In genomic region chr5:149442563-149443182, GRCh38 we compare ENCODE assay signal across 1 cellular context.
TF ChIP-seq lines count a peak whose summit lies in the region.

No MANE protein-coding gene starts in this region.

TF ChIP-seq in K562, 482 proteins besides CTCF, POLR2A, EP300 and RAD21 (continued from another document):
- TF ChIP-seq, protein P1, sequence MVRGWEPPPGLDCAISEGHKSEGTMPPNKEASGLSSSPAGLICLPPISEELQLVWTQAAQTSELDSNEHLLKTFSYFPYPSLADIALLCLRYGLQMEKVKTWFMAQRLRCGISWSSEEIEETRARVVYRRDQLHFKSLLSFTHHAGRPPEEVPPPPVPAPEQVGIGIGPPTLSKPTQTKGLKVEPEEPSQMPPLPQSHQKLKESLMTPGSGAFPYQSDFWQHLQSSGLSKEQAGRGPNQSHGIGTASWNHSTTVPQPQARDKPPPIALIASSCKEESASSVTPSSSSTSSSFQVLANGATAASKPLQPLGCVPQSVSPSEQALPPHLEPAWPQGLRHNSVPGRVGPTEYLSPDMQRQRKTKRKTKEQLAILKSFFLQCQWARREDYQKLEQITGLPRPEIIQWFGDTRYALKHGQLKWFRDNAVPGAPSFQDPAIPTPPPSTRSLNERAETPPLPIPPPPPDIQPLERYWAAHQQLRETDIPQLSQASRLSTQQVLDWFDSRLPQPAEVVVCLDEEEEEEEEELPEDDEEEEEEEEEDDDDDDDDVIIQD (CRISPR knock-in tag; IDR thresholded peaks at IDR 0.05), result no peak
- TF ChIP-seq SRSF1 (IDR thresholded peaks at IDR 0.05; ENCODE audit: low read depth, low read length), result no peak
- no peak for TF ChIP-seq MAFG (tag; conservative IDR thresholded peaks at IDR 0.05)
- TF ChIP-seq, protein P2, sequence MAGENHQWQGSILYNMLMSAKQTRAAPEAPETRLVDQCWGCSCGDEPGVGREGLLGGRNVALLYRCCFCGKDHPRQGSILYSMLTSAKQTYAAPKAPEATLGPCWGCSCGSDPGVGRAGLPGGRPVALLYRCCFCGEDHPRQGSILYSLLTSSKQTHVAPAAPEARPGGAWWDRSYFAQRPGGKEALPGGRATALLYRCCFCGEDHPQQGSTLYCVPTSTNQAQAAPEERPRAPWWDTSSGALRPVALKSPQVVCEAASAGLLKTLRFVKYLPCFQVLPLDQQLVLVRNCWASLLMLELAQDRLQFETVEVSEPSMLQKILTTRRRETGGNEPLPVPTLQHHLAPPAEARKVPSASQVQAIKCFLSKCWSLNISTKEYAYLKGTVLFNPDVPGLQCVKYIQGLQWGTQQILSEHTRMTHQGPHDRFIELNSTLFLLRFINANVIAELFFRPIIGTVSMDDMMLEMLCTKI (IDR thresholded peaks at IDR 0.05; ENCODE audit: partially characterized antibody), result no peak
- TF ChIP-seq ETS1 (conservative IDR thresholded peaks at IDR 0.05; ENCODE audit: control insufficient read depth, low read depth, low read length), result no peak
- TF ChIP-seq GTF2B (IDR thresholded peaks at IDR 0.05; ENCODE audit: extremely low read depth, insufficient read length), result no peak
- no peak for TF ChIP-seq ILK (tag; IDR thresholded peaks at IDR 0.05; ENCODE audit: borderline replicate concordance, low read depth)
- TF ChIP-seq ZNF134 (CRISPR knock-in tag; conservative IDR thresholded peaks at IDR 0.05), result no peak
- no peak for TF ChIP-seq CEBPB (tag; IDR thresholded peaks at IDR 0.05)
- TF ChIP-seq BCOR (IDR thresholded peaks at IDR 0.05), result no peak
- TF ChIP-seq CCAR2 (IDR thresholded peaks at IDR 0.05; ENCODE audit: low read depth, low read length), result no peak
- no peak for TF ChIP-seq KAT2B (IDR thresholded peaks at IDR 0.05; ENCODE audit: low read depth, low read length)
- TF ChIP-seq KLF6 (CRISPR knock-in tag; IDR thresholded peaks at IDR 0.05; ENCODE audit: borderline replicate concordance), result no peak
- no peak for TF ChIP-seq EP400 (IDR thresholded peaks at IDR 0.05)
- no peak for TF ChIP-seq KLF10 (CRISPR knock-in tag; IDR thresholded peaks at IDR 0.05)
- TF ChIP-seq MYBL2 (IDR thresholded peaks at IDR 0.05; ENCODE audit: low read depth), result no peak
- no peak for TF ChIP-seq MYBL2 (CRISPR knock-in tag; IDR thresholded peaks at IDR 0.05; ENCODE audit: borderline replicate concordance)
- no peak for TF ChIP-seq ZNF655 (CRISPR knock-in tag; IDR thresholded peaks at IDR 0.05)
- peak; percentile 49 for TF ChIP-seq CREM (IDR thresholded peaks at IDR 0.05; ENCODE audit: low read depth)
- no peak for TF ChIP-seq L3MBTL2 (IDR thresholded peaks at IDR 0.05)
- TF ChIP-seq, protein P3, sequence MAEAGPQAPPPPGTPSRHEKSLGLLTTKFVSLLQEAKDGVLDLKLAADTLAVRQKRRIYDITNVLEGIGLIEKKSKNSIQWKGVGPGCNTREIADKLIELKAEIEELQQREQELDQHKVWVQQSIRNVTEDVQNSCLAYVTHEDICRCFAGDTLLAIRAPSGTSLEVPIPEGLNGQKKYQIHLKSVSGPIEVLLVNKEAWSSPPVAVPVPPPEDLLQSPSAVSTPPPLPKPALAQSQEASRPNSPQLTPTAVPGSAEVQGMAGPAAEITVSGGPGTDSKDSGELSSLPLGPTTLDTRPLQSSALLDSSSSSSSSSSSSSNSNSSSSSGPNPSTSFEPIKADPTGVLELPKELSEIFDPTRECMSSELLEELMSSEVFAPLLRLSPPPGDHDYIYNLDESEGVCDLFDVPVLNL (CRISPR knock-in tag; IDR thresholded peaks at IDR 0.05; ENCODE audit: low read depth), result 0 out of 2 replicates have a peak, but pooled peaks have one; percentile 16
- TF ChIP-seq ZBTB26 (CRISPR knock-in tag; IDR thresholded peaks at IDR 0.05), result no peak
- peak in 1 of 2 experiments; percentile 44; a peak in 1 of 4 replicates for TF ChIP-seq MAZ (CRISPR knock-in tag; conservative IDR thresholded peaks at IDR 0.05 in 1 of 2, IDR thresholded peaks at IDR 0.05 in 1 of 2)
- TF ChIP-seq ATF7 (IDR thresholded peaks at IDR 0.05), result peak; percentile 8; the same call in 1 of the 2 replicates
- no peak for TF ChIP-seq RBM25 (IDR thresholded peaks at IDR 0.05; ENCODE audit: low read depth, low read length, severe bottlenecking)
- TF ChIP-seq ZNF282 (CRISPR knock-in tag; IDR thresholded peaks at IDR 0.05), result no peak
- no peak for TF ChIP-seq FIP1L1 (IDR thresholded peaks at IDR 0.05; ENCODE audit: low read depth, low read length, poor library complexity, severe bottlenecking)
- TF ChIP-seq NFXL1 (CRISPR knock-in tag; IDR thresholded peaks at IDR 0.05), result no peak
- TF ChIP-seq COPS2 (conservative IDR thresholded peaks at IDR 0.05), result no peak
- no peak for TF ChIP-seq BMI1 (IDR thresholded peaks at IDR 0.05; ENCODE audit: low read length)
- no peak for TF ChIP-seq ARID1B (IDR thresholded peaks at IDR 0.05)
- TF ChIP-seq, protein P4, sequence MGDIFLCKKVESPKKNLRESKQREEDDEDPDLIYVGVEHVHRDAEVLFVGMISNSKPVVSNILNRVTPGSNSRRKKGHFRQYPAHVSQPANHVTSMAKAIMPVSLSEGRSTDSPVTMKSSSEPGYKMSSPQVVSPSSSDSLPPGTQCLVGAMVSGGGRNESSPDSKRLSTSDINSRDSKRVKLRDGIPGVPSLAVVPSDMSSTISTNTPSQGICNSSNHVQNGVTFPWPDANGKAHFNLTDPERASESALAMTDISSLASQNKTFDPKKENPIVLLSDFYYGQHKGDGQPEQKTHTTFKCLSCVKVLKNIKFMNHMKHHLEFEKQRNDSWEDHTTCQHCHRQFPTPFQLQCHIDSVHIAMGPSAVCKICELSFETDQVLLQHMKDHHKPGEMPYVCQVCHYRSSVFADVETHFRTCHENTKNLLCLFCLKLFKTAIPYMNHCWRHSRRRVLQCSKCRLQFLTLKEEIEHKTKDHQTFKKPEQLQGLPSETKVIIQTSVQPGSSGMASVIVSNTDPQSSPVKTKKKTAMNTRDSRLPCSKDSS (IDR thresholded peaks at IDR 0.05; ENCODE audit: low read depth, partially characterized antibody), result no peak
- TF ChIP-seq TAL1 (IDR thresholded peaks at IDR 0.05), result no peak
- no peak for TF ChIP-seq ETV6 (IDR thresholded peaks at IDR 0.05; ENCODE audit: borderline replicate concordance in 1 of 2, low read depth in 2 of 2, low read length in 1 of 2)
- no peak for TF ChIP-seq ETV6 (CRISPR knock-in tag; IDR thresholded peaks at IDR 0.05; ENCODE audit: borderline replicate concordance)
TF ChIP-seq in K562: peak in this region for 42.
